Comparison of ENCODE assay signal across 8 cellular contexts in genomic region chrX:149631293-149632165, GRCh38. TPM values are rescaled to one million over a fixed set of nuclear protein-coding genes. Genes with fewer than 3 reads are reported as not detected.
DNase-seq lines count a peak whose midpoint lies in the region; ATAC-seq and TF ChIP-seq lines count a peak whose summit lies in the region.

TMEM185A (minus strand) TSS chrX:149631792; CDS start chrX:149631580, 212 bp downstream.

- peak; percentile 92 for ATAC-seq in GM21723 (IDR thresholded peaks at IDR 0.05; ENCODE audit: unreplicated experiment)

- H3F3A ChIP-seq in DOHH2 (ENCODE audit: control insufficient read depth, insufficient read depth): no peaks in the 10 kb centered on the region

- H3K79me2 ChIP-seq in DOHH2 (ENCODE audit: control insufficient read depth, low read length) (peaks cover 32% of the 10 kb centered on the region), osteoblast (ENCODE audit: insufficient read depth, low read length) (peaks cover 31% of the 10 kb centered on the region)

- H3K4me2 ChIP-seq in DOHH2 (ENCODE audit: low read length) (peak within 1 kb of the TSS; percentile 66), osteoblast (ENCODE audit: insufficient read depth, low read length) (peak within 1 kb of the TSS; percentile 79)

- H3K27me3 ChIP-seq in DOHH2 (ENCODE audit: control insufficient read depth, low read length) (no peaks in the 10 kb centered on the region), SJSA1 (replicated peaks) (no peaks in the 10 kb centered on the region), osteoblast (ENCODE audit: insufficient read depth, low read length) (peaks cover 3% of the 10 kb centered on the region), testis (no peaks in the 10 kb centered on the region)

- peak; percentile 7 for DNase-seq in KG1 (lab: John Stamatoyannopoulos, UW)
- DNase-seq in SJSA1 (ENCODE audit: low read depth in 1 of 2, low spot score in 2 of 2): peak; percentile 66 to 75
- DNase-seq in activated gamma-delta T cell treated with anti-CD3 and anti-CD28 coated beads, Interleukin-2, amount 50 U/mL, for 16 hours (ENCODE audit: low read depth): peak; percentile 47
- peak; percentile 39 for DNase-seq in globus pallidus (ENCODE audit: low spot score)
- DNase-seq in osteoblast (ENCODE audit: insufficient read length, low spot score, missing footprints): peak; percentile 91
- peak; percentile 77 for DNase-seq in testis

- H4K20me1 ChIP-seq in DOHH2 (ENCODE audit: control insufficient read depth, insufficient read depth, low read depth, low read length) (no peaks in the 10 kb centered on the region), osteoblast (ENCODE audit: insufficient read depth, low read length) (peaks cover 21% of the 10 kb centered on the region)

- H3K4me3 ChIP-seq in DOHH2 (ENCODE audit: low read length) (peak within 1 kb of the TSS; percentile 75), SJSA1 (peak within 1 kb of the TSS; percentile 84), osteoblast (ENCODE audit: insufficient read depth, low read length) (peak within 1 kb of the TSS; percentile 70), testis (peak within 1 kb of the TSS; percentile 66 to 78)

- peak within 1 kb of the TSS; percentile 82 for H2AFZ ChIP-seq in osteoblast (ENCODE audit: low read length)

- no peaks in the 10 kb centered on the region for H3K9me2 ChIP-seq in DOHH2 (replicated peaks; ENCODE audit: control insufficient read depth, low read length)

- 1% methylated on average over 40 of the region's 101 CpGs; no CpG with 5 or more reads in 1 of the 2 donors for WGBS in testis, 2 donors

- H3K9me3 ChIP-seq in DOHH2 (ENCODE audit: control insufficient read depth, insufficient read depth, low read length) (no peaks in the 10 kb centered on the region), SJSA1 (replicated peaks) (no peaks in the 10 kb centered on the region), osteoblast (ENCODE audit: low read depth, low read length) (no peaks in the 10 kb centered on the region), testis (no peaks in the 10 kb centered on the region)

- TF ChIP-seq POLR2A in testis (IDR thresholded peaks at IDR 0.05): no peak

- no peak within 1 kb of the TSS for H3K27ac ChIP-seq in DOHH2 (ENCODE audit: low read depth, low read length)
- no peak within 1 kb of the TSS for H3K27ac ChIP-seq in SJSA1
- no peak within 1 kb of the TSS for H3K27ac ChIP-seq in osteoblast (ENCODE audit: low read depth, low read length)
- peak within 1 kb of the TSS; percentile 64 to 68 for H3K27ac ChIP-seq in testis

- TF ChIP-seq CTCF in DOHH2 (IDR thresholded peaks at IDR 0.05; ENCODE audit: low read depth, low read length, poor library complexity, severe bottlenecking) (no peak), osteoblast (IDR thresholded peaks at IDR 0.05; ENCODE audit: extremely low read depth, low read depth, low read length) (no peak), testis (IDR thresholded peaks at IDR 0.05) (no peak)

- intact Hi-C loops in testis (cut with DNase I; ENCODE audit: low total_unique reads): no loop called here

- peaks cover 14% of the 10 kb centered on the region for H3K4me1 ChIP-seq in DOHH2 (ENCODE audit: control insufficient read depth, low read length)
- peaks cover 12% of the 10 kb centered on the region for H3K4me1 ChIP-seq in SJSA1 (replicated peaks)
- H3K4me1 ChIP-seq in osteoblast (ENCODE audit: insufficient read depth, low read length): peaks cover 6% of the 10 kb centered on the region
- peaks cover 3% of the 10 kb centered on the region for H3K4me1 ChIP-seq in testis

- H3K36me3 ChIP-seq in DOHH2 (ENCODE audit: control insufficient read depth, low read length) (no peaks in the 10 kb centered on the region), SJSA1 (peaks cover 3% of the 10 kb centered on the region; the same call in 1 of the 2 replicates), osteoblast (ENCODE audit: insufficient read depth, low read length) (no peaks in the 10 kb centered on the region), testis (ENCODE audit: low read depth, missing control alignments) (no peaks in the 10 kb centered on the region)

RNA-seq across cellular contexts. Expression of gene TMEM185A, which starts in this region (rescaled TPM):
- 35.1 and 55.7 TPM in 2 replicates for total RNA-seq in SJSA1 (2014; rRNA removed; shearing (Covaris generic))
- 16.6 and 18.0 TPM in 2 replicates for total RNA-seq in osteoblast
- 10 to 100 TPM; 64.3 to 66.0 TPM for total RNA-seq in testis
- 48.7 TPM for polyA plus RNA-seq in testis (ENCODE audit: insufficient read depth, low read depth, low replicate concordance)

Comparison
In these comparisons a context has a peak if more than half of its experiments do, and no peak if none do; other contexts are left out.
1. H3K27ac ChIP-seq: peak in testis (2 of 2); none in DOHH2 (single experiment), SJSA1 (single experiment) and osteoblast (single experiment).
2. DNase-seq: peak in every context shown above with its lines; median percentile 91 in osteoblast; 77 in testis; 70 in SJSA1; 47 in activated gamma-delta T cell treated with anti-CD3 and anti-CD28 coated beads, Interleukin-2, amount 50 U/mL, for 16 hours; 39 in globus pallidus; 7 in KG1.
3. Peak in every context shown above with its lines, with median percentiles within 50 percentile points of each other: H3K4me3 ChIP-seq.